1 cellular context compared by ENCODE assay signal in genomic region chr17:7081341-7082062, GRCh38.
A peak's percentile ranks its signal among the peaks of the same experiment; 100 is the strongest.
TF ChIP-seq lines count a peak whose summit lies in the region.

No MANE protein-coding gene starts in this region.

TF ChIP-seq in SK-N-SH, 30 proteins besides CTCF, POLR2A, EP300 and RAD21:
- peak; percentile 89 for TF ChIP-seq REST (IDR thresholded peaks at IDR 0.05; ENCODE audit: low read depth, low read length)
- no peak for TF ChIP-seq MEF2A (IDR thresholded peaks at IDR 0.05; ENCODE audit: borderline replicate concordance, low read depth)
